1 cellular context compared by ENCODE assay signal in genomic region chr6:35468181-35468979, GRCh38.
TF ChIP-seq lines count a peak whose summit lies in the region.

RPL10A (plus strand) TSS chr6:35468401; CDS start chr6:35468435, 34 bp downstream.

TF ChIP-seq in HEK293, 187 proteins besides CTCF, POLR2A, EP300 and RAD21 (continued from another document):
- peak; percentile 51; the same call in 1 of the 2 replicates for TF ChIP-seq REST (tag by site-specific recombination; IDR thresholded peaks at IDR 0.05)
- no peak for TF ChIP-seq ZNF549 (tag by site-specific recombination; IDR thresholded peaks at IDR 0.05)
- TF ChIP-seq ZNF777 (tag by site-specific recombination; IDR thresholded peaks at IDR 0.05; ENCODE audit: borderline replicate concordance), result peak; percentile 21; the same call in 1 of the 2 replicates
- TF ChIP-seq, protein P1, sequence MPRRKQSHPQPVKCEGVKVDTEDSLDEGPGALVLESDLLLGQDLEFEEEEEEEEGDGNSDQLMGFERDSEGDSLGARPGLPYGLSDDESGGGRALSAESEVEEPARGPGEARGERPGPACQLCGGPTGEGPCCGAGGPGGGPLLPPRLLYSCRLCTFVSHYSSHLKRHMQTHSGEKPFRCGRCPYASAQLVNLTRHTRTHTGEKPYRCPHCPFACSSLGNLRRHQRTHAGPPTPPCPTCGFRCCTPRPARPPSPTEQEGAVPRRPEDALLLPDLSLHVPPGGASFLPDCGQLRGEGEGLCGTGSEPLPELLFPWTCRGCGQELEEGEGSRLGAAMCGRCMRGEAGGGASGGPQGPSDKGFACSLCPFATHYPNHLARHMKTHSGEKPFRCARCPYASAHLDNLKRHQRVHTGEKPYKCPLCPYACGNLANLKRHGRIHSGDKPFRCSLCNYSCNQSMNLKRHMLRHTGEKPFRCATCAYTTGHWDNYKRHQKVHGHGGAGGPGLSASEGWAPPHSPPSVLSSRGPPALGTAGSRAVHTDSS (tag by site-specific recombination; IDR thresholded peaks at IDR 0.05), result peak; percentile 39; the same call in 1 of the 2 replicates
- TF ChIP-seq ZNF530 (tag by site-specific recombination; IDR thresholded peaks at IDR 0.05; ENCODE audit: low read depth), result no peak
- TF ChIP-seq, protein P2, sequence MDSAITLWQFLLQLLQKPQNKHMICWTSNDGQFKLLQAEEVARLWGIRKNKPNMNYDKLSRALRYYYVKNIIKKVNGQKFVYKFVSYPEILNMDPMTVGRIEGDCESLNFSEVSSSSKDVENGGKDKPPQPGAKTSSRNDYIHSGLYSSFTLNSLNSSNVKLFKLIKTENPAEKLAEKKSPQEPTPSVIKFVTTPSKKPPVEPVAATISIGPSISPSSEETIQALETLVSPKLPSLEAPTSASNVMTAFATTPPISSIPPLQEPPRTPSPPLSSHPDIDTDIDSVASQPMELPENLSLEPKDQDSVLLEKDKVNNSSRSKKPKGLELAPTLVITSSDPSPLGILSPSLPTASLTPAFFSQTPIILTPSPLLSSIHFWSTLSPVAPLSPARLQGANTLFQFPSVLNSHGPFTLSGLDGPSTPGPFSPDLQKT (IDR thresholded peaks at IDR 0.05; ENCODE audit: borderline replicate concordance, low read depth, low read length), result no peak
- 0 out of 2 replicates have a peak, but pooled peaks have one; percentile 7 for TF ChIP-seq ZNF148 (tag by site-specific recombination; IDR thresholded peaks at IDR 0.05; ENCODE audit: borderline replicate concordance)
- no peak; the same call in none of the 2 replicates for TF ChIP-seq ZNF449 (tag by site-specific recombination; IDR thresholded peaks at IDR 0.05)
- TF ChIP-seq ZIC2 (tag by site-specific recombination; IDR thresholded peaks at IDR 0.05), result peak; percentile 74
- TF ChIP-seq ZNF621 (tag by site-specific recombination; IDR thresholded peaks at IDR 0.05), result no peak
- TF ChIP-seq ZBTB17 (tag by site-specific recombination; IDR thresholded peaks at IDR 0.05), result peak; percentile 84
- TF ChIP-seq, protein P3, sequence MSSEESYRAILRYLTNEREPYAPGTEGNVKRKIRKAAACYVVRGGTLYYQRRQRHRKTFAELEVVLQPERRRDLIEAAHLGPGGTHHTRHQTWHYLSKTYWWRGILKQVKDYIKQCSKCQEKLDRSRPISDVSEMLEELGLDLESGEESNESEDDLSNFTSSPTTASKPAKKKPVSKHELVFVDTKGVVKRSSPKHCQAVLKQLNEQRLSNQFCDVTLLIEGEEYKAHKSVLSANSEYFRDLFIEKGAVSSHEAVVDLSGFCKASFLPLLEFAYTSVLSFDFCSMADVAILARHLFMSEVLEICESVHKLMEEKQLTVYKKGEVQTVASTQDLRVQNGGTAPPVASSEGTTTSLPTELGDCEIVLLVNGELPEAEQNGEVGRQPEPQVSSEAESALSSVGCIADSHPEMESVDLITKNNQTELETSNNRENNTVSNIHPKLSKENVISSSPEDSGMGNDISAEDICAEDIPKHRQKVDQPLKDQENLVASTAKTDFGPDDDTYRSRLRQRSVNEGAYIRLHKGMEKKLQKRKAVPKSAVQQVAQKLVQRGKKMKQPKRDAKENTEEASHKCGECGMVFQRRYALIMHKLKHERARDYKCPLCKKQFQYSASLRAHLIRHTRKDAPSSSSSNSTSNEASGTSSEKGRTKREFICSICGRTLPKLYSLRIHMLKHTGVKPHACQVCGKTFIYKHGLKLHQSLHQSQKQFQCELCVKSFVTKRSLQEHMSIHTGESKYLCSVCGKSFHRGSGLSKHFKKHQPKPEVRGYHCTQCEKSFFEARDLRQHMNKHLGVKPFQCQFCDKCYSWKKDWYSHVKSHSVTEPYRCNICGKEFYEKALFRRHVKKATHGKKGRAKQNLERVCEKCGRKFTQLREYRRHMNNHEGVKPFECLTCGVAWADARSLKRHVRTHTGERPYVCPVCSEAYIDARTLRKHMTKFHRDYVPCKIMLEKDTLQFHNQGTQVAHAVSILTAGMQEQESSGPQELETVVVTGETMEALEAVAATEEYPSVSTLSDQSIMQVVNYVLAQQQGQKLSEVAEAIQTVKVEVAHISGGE (tag by site-specific recombination; conservative IDR thresholded peaks at IDR 0.05; ENCODE audit: low read depth), result peak; percentile 54
- TF ChIP-seq ZEB2 (tag by site-specific recombination; IDR thresholded peaks at IDR 0.05), result peak; percentile 93
- TF ChIP-seq HOXC10 (CRISPR knock-in tag; IDR thresholded peaks at IDR 0.05), result no peak
- TF ChIP-seq YY2 (tag by site-specific recombination; IDR thresholded peaks at IDR 0.05), result peak; percentile 33; the same call in 1 of the 2 replicates
- TF ChIP-seq ZNF37A (tag by site-specific recombination; IDR thresholded peaks at IDR 0.05), result no peak
- peak; percentile 95; the same call in 1 of the 2 replicates for TF ChIP-seq ZNF660 (tag by site-specific recombination; IDR thresholded peaks at IDR 0.05)
- TF ChIP-seq SP2 (tag by site-specific recombination; IDR thresholded peaks at IDR 0.05), result peak; percentile 63
- no peak; the same call in 1 of the 2 replicates for TF ChIP-seq FEZF1 (tag by site-specific recombination; IDR thresholded peaks at IDR 0.05)
- peak; percentile 91 for TF ChIP-seq KLF16 (tag by site-specific recombination; IDR thresholded peaks at IDR 0.05)
- peak; percentile 87 for TF ChIP-seq KLF17 (tag by site-specific recombination; IDR thresholded peaks at IDR 0.05)
- no peak for TF ChIP-seq SCRT1 (tag by site-specific recombination; IDR thresholded peaks at IDR 0.05; ENCODE audit: borderline replicate concordance)
- no peak for TF ChIP-seq ZNF830 (tag by site-specific recombination; IDR thresholded peaks at IDR 0.05; ENCODE audit: low read depth)
- TF ChIP-seq ZNF174 (tag by site-specific recombination; IDR thresholded peaks at IDR 0.05), result no peak
- no peak for TF ChIP-seq ZNF701 (tag by site-specific recombination; IDR thresholded peaks at IDR 0.05)
- TF ChIP-seq ZNF560 (tag by site-specific recombination; IDR thresholded peaks at IDR 0.05; ENCODE audit: borderline replicate concordance), result no peak
- no peak for TF ChIP-seq ZNF157 (tag by site-specific recombination; IDR thresholded peaks at IDR 0.05)
- TF ChIP-seq MYNN (tag by site-specific recombination; IDR thresholded peaks at IDR 0.05; ENCODE audit: borderline replicate concordance), result no peak; the same call in 1 of the 2 replicates
- no peak for TF ChIP-seq EGR2 (tag by site-specific recombination; IDR thresholded peaks at IDR 0.05; ENCODE audit: low read depth)
- peak; percentile 93 for TF ChIP-seq ZNF2 (tag by site-specific recombination; IDR thresholded peaks at IDR 0.05)
- TF ChIP-seq ZBTB1 (tag by site-specific recombination; IDR thresholded peaks at IDR 0.05), result no peak
- TF ChIP-seq ZNF521 (tag by site-specific recombination; IDR thresholded peaks at IDR 0.05), result no peak
- TF ChIP-seq ZNF433 (tag by site-specific recombination; IDR thresholded peaks at IDR 0.05; ENCODE audit: low read depth), result no peak
- TF ChIP-seq, protein P4, sequence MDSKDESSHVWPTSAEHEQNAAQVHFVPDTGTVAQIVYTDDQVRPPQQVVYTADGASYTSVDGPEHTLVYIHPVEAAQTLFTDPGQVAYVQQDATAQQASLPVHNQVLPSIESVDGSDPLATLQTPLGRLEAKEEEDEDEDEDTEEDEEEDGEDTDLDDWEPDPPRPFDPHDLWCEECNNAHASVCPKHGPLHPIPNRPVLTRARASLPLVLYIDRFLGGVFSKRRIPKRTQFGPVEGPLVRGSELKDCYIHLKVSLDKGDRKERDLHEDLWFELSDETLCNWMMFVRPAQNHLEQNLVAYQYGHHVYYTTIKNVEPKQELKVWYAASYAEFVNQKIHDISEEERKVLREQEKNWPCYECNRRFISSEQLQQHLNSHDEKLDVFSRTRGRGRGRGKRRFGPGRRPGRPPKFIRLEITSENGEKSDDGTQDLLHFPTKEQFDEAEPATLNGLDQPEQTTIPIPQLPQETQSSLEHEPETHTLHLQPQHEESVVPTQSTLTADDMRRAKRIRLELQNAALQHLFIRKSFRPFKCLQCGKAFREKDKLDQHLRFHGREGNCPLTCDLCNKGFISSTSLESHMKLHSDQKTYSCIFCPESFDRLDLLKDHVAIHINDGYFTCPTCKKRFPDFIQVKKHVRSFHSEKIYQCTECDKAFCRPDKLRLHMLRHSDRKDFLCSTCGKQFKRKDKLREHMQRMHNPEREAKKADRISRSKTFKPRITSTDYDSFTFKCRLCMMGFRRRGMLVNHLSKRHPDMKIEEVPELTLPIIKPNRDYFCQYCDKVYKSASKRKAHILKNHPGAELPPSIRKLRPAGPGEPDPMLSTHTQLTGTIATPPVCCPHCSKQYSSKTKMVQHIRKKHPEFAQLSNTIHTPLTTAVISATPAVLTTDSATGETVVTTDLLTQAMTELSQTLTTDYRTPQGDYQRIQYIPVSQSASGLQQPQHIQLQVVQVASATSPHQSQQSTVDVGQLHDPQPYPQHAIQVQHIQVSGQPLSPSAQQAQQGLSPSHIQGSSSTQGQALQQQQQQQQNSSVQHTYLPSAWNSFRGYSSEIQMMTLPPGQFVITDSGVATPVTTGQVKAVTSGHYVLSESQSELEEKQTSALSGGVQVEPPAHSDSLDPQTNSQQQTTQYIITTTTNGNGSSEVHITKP (tag by site-specific recombination; IDR thresholded peaks at IDR 0.05), result peak; percentile 91
- no peak for TF ChIP-seq PRDM6 (tag by site-specific recombination; IDR thresholded peaks at IDR 0.05)
- TF ChIP-seq ZNF211 (tag by site-specific recombination; IDR thresholded peaks at IDR 0.05; ENCODE audit: low read depth), result no peak
